24 cellular contexts compared by ENCODE assay signal in genomic region chr12:75190846-75191245, GRCh38. TPM values are rescaled to one million over a fixed set of nuclear protein-coding genes. Genes with fewer than 3 reads are reported as not detected.
"Had no signal": no experiment of that assay in that cellular context is flagged by ENCODE, and none has a peak within 500 bp of the region (broad histone marks: within the 10 kb centered on the region; RNA-seq: fewer than 3 reads in every experiment).

No MANE protein-coding gene starts in this region.

- H3K9me3 ChIP-seq: esophagus squamous epithelium, heart left ventricle, right atrium auricular region, sigmoid colon, stomach had no signal

- H3K4me1 ChIP-seq: heart left ventricle, right atrium auricular region, sigmoid colon, stomach had no signal

- H3K36me3 ChIP-seq: esophagus squamous epithelium, heart left ventricle, right atrium auricular region, sigmoid colon, stomach had no signal

- ATAC-seq: heart left ventricle; naive thymus-derived CD4-positive, alpha-beta T cell had no signal

- H3K27ac ChIP-seq: esophagus squamous epithelium, heart left ventricle, right atrium auricular region, sigmoid colon, skin epidermis, stomach had no signal

- FAIRE-seq: urothelium cell line had no signal

- DNase-seq: effector memory CD4-positive, alpha-beta T cell; esophagus squamous epithelium; foreskin fibroblast; heart left ventricle; hippocampal formation; kidney glomerular epithelial cell; mesendoderm; naive thymus-derived CD4-positive, alpha-beta T cell; nephron progenitor cell; posterior cingulate gyrus; sigmoid colon; stimulated activated CD4-positive, alpha-beta T cell treated with anti-CD3 and anti-CD28 coated beads, Interleukin-12 subunit alpha, Interleukin-12 subunit beta, amount 100 ng/mL, for 4 hours; stimulated activated naive CD4-positive, alpha-beta T cell; stomach; substantia nigra had no signal

- H3K27me3 ChIP-seq: esophagus squamous epithelium, heart left ventricle, right atrium auricular region, sigmoid colon, stomach had no signal

- H3K4me3 ChIP-seq: esophagus squamous epithelium, heart left ventricle, right atrium auricular region, sigmoid colon, skin epidermis, stomach had no signal

RNA-seq across cellular contexts. Expression of gene KCNC2, which starts 18.8 kb away (rescaled TPM):
- total RNA-seq: epithelial cell of proximal tubule; esophagus squamous epithelium; glomerular endothelial cell; heart left ventricle; lung microvascular endothelial cell; mononuclear cell; naive thymus-derived CD4-positive, alpha-beta T cell; omental fat pad; pulmonary artery endothelial cell; right atrium auricular region had no signal
